Comparison of ENCODE assay signal across 1 cellular context in the genomic region with DNA sequence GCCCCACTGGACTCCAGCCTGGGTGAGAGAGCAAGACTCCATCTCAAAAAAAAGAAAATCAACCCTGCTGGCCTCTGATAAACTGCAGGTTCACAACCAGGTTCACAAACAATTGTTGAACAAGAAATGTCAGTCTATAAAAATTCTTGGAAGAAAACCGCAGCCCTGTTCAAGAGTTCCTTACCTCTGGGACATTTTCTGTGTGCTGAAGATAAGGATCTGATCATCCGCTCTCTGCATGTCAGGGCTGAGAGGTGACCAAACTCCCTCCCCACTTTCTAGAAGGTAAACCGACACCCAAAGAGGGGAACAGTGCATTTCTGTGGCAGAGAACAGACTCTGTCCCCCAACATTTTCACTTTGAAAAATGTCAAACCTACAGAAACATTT.
TF ChIP-seq lines count a peak whose summit lies in the region.

No MANE protein-coding gene starts in this region.

TF ChIP-seq in HepG2, 621 proteins besides CTCF, POLR2A, EP300 and RAD21 (continues in another document):
- TF ChIP-seq, protein P1, sequence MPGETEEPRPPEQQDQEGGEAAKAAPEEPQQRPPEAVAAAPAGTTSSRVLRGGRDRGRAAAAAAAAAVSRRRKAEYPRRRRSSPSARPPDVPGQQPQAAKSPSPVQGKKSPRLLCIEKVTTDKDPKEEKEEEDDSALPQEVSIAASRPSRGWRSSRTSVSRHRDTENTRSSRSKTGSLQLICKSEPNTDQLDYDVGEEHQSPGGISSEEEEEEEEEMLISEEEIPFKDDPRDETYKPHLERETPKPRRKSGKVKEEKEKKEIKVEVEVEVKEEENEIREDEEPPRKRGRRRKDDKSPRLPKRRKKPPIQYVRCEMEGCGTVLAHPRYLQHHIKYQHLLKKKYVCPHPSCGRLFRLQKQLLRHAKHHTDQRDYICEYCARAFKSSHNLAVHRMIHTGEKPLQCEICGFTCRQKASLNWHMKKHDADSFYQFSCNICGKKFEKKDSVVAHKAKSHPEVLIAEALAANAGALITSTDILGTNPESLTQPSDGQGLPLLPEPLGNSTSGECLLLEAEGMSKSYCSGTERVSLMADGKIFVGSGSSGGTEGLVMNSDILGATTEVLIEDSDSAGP (CRISPR knock-in tag; IDR thresholded peaks at IDR 0.05; ENCODE audit: borderline replicate concordance): no peak
- TF ChIP-seq FOXK2 (IDR thresholded peaks at IDR 0.05): no peak
- TF ChIP-seq, protein P2, sequence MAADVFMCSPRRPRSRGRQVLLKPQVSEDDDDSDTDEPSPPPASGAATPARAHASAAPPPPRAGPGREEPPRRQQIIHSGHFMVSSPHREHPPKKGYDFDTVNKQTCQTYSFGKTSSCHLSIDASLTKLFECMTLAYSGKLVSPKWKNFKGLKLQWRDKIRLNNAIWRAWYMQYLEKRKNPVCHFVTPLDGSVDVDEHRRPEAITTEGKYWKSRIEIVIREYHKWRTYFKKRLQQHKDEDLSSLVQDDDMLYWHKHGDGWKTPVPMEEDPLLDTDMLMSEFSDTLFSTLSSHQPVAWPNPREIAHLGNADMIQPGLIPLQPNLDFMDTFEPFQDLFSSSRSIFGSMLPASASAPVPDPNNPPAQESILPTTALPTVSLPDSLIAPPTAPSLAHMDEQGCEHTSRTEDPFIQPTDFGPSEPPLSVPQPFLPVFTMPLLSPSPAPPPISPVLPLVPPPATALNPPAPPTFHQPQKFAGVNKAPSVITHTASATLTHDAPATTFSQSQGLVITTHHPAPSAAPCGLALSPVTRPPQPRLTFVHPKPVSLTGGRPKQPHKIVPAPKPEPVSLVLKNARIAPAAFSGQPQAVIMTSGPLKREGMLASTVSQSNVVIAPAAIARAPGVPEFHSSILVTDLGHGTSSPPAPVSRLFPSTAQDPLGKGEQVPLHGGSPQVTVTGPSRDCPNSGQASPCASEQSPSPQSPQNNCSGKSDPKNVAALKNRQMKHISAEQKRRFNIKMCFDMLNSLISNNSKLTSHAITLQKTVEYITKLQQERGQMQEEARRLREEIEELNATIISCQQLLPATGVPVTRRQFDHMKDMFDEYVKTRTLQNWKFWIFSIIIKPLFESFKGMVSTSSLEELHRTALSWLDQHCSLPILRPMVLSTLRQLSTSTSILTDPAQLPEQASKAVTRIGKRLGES (CRISPR knock-in tag; IDR thresholded peaks at IDR 0.05; ENCODE audit: borderline replicate concordance): 0 out of 2 replicates have a peak, but pooled peaks have one; percentile 18
- TF ChIP-seq KDM4B (CRISPR knock-in tag; IDR thresholded peaks at IDR 0.05): no peak
- TF ChIP-seq NFIC (IDR thresholded peaks at IDR 0.05; ENCODE audit: low read length): no peak
- TF ChIP-seq PRPF4 (IDR thresholded peaks at IDR 0.05; ENCODE audit: low read depth, low read length, poor library complexity, severe bottlenecking): no peak
- TF ChIP-seq PHF21A (CRISPR knock-in tag; IDR thresholded peaks at IDR 0.05): 0 out of 2 replicates have a peak, but pooled peaks have one; percentile 15
- no peak for TF ChIP-seq KDM1A (CRISPR knock-in tag; IDR thresholded peaks at IDR 0.05)
- TF ChIP-seq NR1H2 (CRISPR knock-in tag; IDR thresholded peaks at IDR 0.05; ENCODE audit: borderline replicate concordance, low read depth): no peak
- peak; percentile 31; the same call in 1 of the 2 replicates for TF ChIP-seq SAP130 (CRISPR knock-in tag; IDR thresholded peaks at IDR 0.05; ENCODE audit: low read depth)
- TF ChIP-seq, protein P3, sequence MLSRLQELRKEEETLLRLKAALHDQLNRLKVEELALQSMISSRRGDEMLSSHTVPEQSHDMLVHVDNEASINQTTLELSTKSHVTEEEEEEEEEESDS (CRISPR knock-in tag; IDR thresholded peaks at IDR 0.05; ENCODE audit: borderline replicate concordance): no peak
- TF ChIP-seq SRY (CRISPR knock-in tag; IDR thresholded peaks at IDR 0.05): no peak
- no peak for TF ChIP-seq XBP1 (CRISPR knock-in tag; IDR thresholded peaks at IDR 0.05)
- TF ChIP-seq BCL6 (CRISPR knock-in tag; IDR thresholded peaks at IDR 0.05): peak; percentile 55; the same call in 1 of the 2 replicates
- TF ChIP-seq, protein P4, sequence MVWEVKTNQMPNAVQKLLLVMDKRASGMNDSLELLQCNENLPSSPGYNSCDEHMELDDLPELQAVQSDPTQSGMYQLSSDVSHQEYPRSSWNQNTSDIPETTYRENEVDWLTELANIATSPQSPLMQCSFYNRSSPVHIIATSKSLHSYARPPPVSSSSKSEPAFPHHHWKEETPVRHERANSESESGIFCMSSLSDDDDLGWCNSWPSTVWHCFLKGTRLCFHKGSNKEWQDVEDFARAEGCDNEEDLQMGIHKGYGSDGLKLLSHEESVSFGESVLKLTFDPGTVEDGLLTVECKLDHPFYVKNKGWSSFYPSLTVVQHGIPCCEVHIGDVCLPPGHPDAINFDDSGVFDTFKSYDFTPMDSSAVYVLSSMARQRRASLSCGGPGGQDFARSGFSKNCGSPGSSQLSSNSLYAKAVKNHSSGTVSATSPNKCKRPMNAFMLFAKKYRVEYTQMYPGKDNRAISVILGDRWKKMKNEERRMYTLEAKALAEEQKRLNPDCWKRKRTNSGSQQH (CRISPR knock-in tag; IDR thresholded peaks at IDR 0.05; ENCODE audit: low read depth): no peak
- no peak for TF ChIP-seq GTF2F1 (IDR thresholded peaks at IDR 0.05; ENCODE audit: low read length)
- TF ChIP-seq, protein P5, sequence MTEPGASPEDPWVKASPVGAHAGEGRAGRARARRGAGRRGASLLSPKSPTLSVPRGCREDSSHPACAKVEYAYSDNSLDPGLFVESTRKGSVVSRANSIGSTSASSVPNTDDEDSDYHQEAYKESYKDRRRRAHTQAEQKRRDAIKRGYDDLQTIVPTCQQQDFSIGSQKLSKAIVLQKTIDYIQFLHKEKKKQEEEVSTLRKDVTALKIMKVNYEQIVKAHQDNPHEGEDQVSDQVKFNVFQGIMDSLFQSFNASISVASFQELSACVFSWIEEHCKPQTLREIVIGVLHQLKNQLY (CRISPR knock-in tag; IDR thresholded peaks at IDR 0.05): peak; percentile 87
- TF ChIP-seq, protein P6, sequence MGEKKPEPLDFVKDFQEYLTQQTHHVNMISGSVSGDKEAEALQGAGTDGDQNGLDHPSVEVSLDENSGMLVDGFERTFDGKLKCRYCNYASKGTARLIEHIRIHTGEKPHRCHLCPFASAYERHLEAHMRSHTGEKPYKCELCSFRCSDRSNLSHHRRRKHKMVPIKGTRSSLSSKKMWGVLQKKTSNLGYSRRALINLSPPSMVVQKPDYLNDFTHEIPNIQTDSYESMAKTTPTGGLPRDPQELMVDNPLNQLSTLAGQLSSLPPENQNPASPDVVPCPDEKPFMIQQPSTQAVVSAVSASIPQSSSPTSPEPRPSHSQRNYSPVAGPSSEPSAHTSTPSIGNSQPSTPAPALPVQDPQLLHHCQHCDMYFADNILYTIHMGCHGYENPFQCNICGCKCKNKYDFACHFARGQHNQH (CRISPR knock-in tag; IDR thresholded peaks at IDR 0.05): no peak
- peak; percentile 29; the same call in 1 of the 2 replicates for TF ChIP-seq YEATS2 (CRISPR knock-in tag; IDR thresholded peaks at IDR 0.05; ENCODE audit: borderline replicate concordance)
- TF ChIP-seq, protein P7, sequence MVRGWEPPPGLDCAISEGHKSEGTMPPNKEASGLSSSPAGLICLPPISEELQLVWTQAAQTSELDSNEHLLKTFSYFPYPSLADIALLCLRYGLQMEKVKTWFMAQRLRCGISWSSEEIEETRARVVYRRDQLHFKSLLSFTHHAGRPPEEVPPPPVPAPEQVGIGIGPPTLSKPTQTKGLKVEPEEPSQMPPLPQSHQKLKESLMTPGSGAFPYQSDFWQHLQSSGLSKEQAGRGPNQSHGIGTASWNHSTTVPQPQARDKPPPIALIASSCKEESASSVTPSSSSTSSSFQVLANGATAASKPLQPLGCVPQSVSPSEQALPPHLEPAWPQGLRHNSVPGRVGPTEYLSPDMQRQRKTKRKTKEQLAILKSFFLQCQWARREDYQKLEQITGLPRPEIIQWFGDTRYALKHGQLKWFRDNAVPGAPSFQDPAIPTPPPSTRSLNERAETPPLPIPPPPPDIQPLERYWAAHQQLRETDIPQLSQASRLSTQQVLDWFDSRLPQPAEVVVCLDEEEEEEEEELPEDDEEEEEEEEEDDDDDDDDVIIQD (CRISPR knock-in tag; IDR thresholded peaks at IDR 0.05; ENCODE audit: low read depth): no peak
- TF ChIP-seq, protein P8, sequence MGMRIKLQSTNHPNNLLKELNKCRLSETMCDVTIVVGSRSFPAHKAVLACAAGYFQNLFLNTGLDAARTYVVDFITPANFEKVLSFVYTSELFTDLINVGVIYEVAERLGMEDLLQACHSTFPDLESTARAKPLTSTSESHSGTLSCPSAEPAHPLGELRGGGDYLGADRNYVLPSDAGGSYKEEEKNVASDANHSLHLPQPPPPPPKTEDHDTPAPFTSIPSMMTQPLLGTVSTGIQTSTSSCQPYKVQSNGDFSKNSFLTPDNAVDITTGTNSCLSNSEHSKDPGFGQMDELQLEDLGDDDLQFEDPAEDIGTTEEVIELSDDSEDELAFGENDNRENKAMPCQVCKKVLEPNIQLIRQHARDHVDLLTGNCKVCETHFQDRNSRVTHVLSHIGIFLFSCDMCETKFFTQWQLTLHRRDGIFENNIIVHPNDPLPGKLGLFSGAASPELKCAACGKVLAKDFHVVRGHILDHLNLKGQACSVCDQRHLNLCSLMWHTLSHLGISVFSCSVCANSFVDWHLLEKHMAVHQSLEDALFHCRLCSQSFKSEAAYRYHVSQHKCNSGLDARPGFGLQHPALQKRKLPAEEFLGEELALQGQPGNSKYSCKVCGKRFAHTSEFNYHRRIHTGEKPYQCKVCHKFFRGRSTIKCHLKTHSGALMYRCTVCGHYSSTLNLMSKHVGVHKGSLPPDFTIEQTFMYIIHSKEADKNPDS (CRISPR knock-in tag; IDR thresholded peaks at IDR 0.05): no peak
- TF ChIP-seq ZNF251 (CRISPR knock-in tag; IDR thresholded peaks at IDR 0.05): no peak
- TF ChIP-seq ZNF333 (CRISPR knock-in tag; IDR thresholded peaks at IDR 0.05; ENCODE audit: borderline replicate concordance): no peak
- TF ChIP-seq, protein P9, sequence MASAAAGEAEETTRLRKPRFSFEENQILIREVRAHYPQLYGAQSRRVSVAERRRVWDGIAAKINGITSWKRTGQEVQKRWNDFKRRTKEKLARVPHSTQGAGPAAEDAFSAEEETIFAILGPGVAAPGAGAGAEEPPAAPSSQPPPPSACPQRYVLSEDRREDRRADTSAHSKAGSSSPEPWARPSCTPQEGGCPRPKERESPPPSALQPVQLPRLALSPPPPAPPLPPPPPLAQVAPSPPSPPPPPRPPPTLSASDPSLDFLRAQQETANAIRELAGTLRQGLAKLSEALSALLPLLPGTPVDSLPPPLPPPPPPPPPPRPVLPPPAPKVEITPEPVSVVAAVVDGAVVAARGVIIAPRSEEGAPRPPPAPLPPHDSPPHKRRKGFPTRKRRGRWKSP (CRISPR knock-in tag; IDR thresholded peaks at IDR 0.05): no peak
- TF ChIP-seq, protein P10, sequence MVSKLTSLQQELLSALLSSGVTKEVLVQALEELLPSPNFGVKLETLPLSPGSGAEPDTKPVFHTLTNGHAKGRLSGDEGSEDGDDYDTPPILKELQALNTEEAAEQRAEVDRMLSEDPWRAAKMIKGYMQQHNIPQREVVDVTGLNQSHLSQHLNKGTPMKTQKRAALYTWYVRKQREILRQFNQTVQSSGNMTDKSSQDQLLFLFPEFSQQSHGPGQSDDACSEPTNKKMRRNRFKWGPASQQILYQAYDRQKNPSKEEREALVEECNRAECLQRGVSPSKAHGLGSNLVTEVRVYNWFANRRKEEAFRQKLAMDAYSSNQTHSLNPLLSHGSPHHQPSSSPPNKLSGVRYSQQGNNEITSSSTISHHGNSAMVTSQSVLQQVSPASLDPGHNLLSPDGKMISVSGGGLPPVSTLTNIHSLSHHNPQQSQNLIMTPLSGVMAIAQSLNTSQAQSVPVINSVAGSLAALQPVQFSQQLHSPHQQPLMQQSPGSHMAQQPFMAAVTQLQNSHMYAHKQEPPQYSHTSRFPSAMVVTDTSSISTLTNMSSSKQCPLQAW (CRISPR knock-in tag; IDR thresholded peaks at IDR 0.05): no peak
- no peak for TF ChIP-seq NR2F2 (IDR thresholded peaks at IDR 0.05; ENCODE audit: borderline replicate concordance, low read depth)
- no peak for TF ChIP-seq ZMYM2 (CRISPR knock-in tag; IDR thresholded peaks at IDR 0.05)
- no peak for TF ChIP-seq ZMYM3 (CRISPR knock-in tag; IDR thresholded peaks at IDR 0.05)
- no peak for TF ChIP-seq HNRNPUL1 (IDR thresholded peaks at IDR 0.05; ENCODE audit: low read depth, low read length)
- no peak for TF ChIP-seq ZNF776 (CRISPR knock-in tag; IDR thresholded peaks at IDR 0.05)
- TF ChIP-seq, protein P11, sequence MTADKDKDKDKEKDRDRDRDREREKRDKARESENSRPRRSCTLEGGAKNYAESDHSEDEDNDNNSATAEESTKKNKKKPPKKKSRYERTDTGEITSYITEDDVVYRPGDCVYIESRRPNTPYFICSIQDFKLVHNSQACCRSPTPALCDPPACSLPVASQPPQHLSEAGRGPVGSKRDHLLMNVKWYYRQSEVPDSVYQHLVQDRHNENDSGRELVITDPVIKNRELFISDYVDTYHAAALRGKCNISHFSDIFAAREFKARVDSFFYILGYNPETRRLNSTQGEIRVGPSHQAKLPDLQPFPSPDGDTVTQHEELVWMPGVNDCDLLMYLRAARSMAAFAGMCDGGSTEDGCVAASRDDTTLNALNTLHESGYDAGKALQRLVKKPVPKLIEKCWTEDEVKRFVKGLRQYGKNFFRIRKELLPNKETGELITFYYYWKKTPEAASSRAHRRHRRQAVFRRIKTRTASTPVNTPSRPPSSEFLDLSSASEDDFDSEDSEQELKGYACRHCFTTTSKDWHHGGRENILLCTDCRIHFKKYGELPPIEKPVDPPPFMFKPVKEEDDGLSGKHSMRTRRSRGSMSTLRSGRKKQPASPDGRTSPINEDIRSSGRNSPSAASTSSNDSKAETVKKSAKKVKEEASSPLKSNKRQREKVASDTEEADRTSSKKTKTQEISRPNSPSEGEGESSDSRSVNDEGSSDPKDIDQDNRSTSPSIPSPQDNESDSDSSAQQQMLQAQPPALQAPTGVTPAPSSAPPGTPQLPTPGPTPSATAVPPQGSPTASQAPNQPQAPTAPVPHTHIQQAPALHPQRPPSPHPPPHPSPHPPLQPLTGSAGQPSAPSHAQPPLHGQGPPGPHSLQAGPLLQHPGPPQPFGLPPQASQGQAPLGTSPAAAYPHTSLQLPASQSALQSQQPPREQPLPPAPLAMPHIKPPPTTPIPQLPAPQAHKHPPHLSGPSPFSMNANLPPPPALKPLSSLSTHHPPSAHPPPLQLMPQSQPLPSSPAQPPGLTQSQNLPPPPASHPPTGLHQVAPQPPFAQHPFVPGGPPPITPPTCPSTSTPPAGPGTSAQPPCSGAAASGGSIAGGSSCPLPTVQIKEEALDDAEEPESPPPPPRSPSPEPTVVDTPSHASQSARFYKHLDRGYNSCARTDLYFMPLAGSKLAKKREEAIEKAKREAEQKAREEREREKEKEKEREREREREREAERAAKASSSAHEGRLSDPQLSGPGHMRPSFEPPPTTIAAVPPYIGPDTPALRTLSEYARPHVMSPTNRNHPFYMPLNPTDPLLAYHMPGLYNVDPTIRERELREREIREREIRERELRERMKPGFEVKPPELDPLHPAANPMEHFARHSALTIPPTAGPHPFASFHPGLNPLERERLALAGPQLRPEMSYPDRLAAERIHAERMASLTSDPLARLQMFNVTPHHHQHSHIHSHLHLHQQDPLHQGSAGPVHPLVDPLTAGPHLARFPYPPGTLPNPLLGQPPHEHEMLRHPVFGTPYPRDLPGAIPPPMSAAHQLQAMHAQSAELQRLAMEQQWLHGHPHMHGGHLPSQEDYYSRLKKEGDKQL (CRISPR knock-in tag; IDR thresholded peaks at IDR 0.05; ENCODE audit: low read depth): no peak
- 0 out of 2 replicates have a peak, but pooled peaks have one; percentile 1 for TF ChIP-seq ZNF460 (CRISPR knock-in tag; IDR thresholded peaks at IDR 0.05; ENCODE audit: borderline replicate concordance)
